1 cellular context compared by ENCODE assay signal in the genomic region with DNA sequence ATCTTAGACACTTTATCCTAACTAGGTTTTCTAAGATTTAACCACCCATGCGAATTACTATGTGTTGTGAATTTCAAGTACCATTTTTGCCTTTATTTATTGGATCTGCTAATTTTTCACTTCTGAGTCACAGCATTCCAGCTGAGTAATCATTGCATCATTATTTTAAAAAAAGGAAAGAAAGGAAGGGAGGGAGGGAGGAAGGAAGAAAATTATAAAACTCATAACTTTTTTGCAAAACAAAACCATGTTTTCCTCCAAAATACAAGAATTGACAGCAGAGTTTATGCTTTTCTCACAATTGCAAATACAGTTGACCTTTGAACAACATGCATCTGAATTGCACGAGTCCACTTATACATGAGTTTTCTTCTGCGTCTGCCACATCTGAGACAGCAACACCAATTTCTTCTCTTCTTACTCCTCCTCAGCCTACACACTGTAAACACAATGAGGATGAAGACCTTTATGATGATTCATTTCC.
TF ChIP-seq lines count a peak whose summit lies in the region.

No MANE protein-coding gene starts in this region.

TF ChIP-seq in K562, 482 proteins besides CTCF, POLR2A, EP300 and RAD21 (continued from another document):
- TF ChIP-seq ETV5 (CRISPR knock-in tag; IDR thresholded peaks at IDR 0.05; ENCODE audit: low read depth): no peak
- TF ChIP-seq NFRKB (IDR thresholded peaks at IDR 0.05; ENCODE audit: low read depth): no peak
- no peak for TF ChIP-seq HDAC6 (IDR thresholded peaks at IDR 0.05; ENCODE audit: low read depth, low read length)
- TF ChIP-seq RUNX1 (IDR thresholded peaks at IDR 0.05; ENCODE audit: low read depth): no peak
- TF ChIP-seq CEBPG (CRISPR knock-in tag; IDR thresholded peaks at IDR 0.05): no peak
- TF ChIP-seq CEBPG (tag; conservative IDR thresholded peaks at IDR 0.05 in 1 of 2, IDR thresholded peaks at IDR 0.05 in 1 of 2): peak; percentile 70 to 78
- TF ChIP-seq TBP (optimal IDR thresholded peaks at IDR 0.05; ENCODE audit: low read depth, low read length): no peak
- TF ChIP-seq, protein P1, sequence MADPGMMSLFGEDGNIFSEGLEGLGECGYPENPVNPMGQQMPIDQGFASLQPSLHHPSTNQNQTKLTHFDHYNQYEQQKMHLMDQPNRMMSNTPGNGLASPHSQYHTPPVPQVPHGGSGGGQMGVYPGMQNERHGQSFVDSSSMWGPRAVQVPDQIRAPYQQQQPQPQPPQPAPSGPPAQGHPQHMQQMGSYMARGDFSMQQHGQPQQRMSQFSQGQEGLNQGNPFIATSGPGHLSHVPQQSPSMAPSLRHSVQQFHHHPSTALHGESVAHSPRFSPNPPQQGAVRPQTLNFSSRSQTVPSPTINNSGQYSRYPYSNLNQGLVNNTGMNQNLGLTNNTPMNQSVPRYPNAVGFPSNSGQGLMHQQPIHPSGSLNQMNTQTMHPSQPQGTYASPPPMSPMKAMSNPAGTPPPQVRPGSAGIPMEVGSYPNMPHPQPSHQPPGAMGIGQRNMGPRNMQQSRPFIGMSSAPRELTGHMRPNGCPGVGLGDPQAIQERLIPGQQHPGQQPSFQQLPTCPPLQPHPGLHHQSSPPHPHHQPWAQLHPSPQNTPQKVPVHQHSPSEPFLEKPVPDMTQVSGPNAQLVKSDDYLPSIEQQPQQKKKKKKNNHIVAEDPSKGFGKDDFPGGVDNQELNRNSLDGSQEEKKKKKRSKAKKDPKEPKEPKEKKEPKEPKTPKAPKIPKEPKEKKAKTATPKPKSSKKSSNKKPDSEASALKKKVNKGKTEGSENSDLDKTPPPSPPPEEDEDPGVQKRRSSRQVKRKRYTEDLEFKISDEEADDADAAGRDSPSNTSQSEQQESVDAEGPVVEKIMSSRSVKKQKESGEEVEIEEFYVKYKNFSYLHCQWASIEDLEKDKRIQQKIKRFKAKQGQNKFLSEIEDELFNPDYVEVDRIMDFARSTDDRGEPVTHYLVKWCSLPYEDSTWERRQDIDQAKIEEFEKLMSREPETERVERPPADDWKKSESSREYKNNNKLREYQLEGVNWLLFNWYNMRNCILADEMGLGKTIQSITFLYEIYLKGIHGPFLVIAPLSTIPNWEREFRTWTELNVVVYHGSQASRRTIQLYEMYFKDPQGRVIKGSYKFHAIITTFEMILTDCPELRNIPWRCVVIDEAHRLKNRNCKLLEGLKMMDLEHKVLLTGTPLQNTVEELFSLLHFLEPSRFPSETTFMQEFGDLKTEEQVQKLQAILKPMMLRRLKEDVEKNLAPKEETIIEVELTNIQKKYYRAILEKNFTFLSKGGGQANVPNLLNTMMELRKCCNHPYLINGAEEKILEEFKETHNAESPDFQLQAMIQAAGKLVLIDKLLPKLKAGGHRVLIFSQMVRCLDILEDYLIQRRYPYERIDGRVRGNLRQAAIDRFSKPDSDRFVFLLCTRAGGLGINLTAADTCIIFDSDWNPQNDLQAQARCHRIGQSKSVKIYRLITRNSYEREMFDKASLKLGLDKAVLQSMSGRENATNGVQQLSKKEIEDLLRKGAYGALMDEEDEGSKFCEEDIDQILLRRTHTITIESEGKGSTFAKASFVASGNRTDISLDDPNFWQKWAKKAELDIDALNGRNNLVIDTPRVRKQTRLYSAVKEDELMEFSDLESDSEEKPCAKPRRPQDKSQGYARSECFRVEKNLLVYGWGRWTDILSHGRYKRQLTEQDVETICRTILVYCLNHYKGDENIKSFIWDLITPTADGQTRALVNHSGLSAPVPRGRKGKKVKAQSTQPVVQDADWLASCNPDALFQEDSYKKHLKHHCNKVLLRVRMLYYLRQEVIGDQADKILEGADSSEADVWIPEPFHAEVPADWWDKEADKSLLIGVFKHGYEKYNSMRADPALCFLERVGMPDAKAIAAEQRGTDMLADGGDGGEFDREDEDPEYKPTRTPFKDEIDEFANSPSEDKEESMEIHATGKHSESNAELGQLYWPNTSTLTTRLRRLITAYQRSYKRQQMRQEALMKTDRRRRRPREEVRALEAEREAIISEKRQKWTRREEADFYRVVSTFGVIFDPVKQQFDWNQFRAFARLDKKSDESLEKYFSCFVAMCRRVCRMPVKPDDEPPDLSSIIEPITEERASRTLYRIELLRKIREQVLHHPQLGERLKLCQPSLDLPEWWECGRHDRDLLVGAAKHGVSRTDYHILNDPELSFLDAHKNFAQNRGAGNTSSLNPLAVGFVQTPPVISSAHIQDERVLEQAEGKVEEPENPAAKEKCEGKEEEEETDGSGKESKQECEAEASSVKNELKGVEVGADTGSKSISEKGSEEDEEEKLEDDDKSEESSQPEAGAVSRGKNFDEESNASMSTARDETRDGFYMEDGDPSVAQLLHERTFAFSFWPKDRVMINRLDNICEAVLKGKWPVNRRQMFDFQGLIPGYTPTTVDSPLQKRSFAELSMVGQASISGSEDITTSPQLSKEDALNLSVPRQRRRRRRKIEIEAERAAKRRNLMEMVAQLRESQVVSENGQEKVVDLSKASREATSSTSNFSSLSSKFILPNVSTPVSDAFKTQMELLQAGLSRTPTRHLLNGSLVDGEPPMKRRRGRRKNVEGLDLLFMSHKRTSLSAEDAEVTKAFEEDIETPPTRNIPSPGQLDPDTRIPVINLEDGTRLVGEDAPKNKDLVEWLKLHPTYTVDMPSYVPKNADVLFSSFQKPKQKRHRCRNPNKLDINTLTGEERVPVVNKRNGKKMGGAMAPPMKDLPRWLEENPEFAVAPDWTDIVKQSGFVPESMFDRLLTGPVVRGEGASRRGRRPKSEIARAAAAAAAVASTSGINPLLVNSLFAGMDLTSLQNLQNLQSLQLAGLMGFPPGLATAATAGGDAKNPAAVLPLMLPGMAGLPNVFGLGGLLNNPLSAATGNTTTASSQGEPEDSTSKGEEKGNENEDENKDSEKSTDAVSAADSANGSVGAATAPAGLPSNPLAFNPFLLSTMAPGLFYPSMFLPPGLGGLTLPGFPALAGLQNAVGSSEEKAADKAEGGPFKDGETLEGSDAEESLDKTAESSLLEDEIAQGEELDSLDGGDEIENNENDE (IDR thresholded peaks at IDR 0.05; ENCODE audit: low read depth, low read length): no peak
- peak; percentile 53; the same call in 1 of the 2 replicates for TF ChIP-seq IRF9 (tag; IDR thresholded peaks at IDR 0.05)
- TF ChIP-seq, protein P2, sequence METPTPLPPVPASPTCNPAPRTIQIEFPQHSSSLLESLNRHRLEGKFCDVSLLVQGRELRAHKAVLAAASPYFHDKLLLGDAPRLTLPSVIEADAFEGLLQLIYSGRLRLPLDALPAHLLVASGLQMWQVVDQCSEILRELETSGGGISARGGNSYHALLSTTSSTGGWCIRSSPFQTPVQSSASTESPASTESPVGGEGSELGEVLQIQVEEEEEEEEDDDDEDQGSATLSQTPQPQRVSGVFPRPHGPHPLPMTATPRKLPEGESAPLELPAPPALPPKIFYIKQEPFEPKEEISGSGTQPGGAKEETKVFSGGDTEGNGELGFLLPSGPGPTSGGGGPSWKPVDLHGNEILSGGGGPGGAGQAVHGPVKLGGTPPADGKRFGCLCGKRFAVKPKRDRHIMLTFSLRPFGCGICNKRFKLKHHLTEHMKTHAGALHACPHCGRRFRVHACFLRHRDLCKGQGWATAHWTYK (CRISPR knock-in tag; IDR thresholded peaks at IDR 0.05): no peak
- no peak for TF ChIP-seq MECOM (CRISPR knock-in tag; IDR thresholded peaks at IDR 0.05)
- no peak for TF ChIP-seq GTF2F1 (IDR thresholded peaks at IDR 0.05; ENCODE audit: low read depth, low read length)
- TF ChIP-seq CHD2 (IDR thresholded peaks at IDR 0.05; ENCODE audit: low read depth, low read length): no peak
- no peak for TF ChIP-seq ZNF696 (CRISPR knock-in tag; conservative IDR thresholded peaks at IDR 0.05)
- no peak for TF ChIP-seq ZNF79 (CRISPR knock-in tag; IDR thresholded peaks at IDR 0.05; ENCODE audit: low read depth)
- no peak for TF ChIP-seq IFI16 (CRISPR knock-in tag; IDR thresholded peaks at IDR 0.05)
- TF ChIP-seq TRIM24 (IDR thresholded peaks at IDR 0.05): peak; percentile 29 to 45; a peak in 2 of 4 replicates
